Comparison of ENCODE assay signal across 27 cellular contexts in the genomic region with DNA sequence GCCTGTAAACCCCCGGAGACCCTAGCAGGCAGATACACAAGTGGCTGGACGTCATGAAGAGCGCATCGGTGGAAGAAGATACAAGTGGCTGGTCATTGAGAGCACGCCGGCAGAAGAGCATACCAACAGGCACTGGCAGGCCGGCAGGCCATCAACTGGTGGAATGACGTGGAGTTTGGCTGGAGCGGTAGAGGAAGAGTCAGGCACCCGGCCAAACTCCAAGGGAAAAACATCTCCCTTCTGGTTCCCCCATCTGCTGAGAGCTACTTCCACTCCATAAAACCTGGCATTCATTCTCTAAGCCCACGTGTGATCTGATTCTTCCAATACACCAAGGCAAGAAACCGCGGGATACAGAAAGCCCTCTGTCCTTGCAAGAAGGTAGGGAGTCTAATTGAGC.
"Had no signal": no experiment of that assay in that cellular context is flagged by ENCODE, and none has a peak within 500 bp of the region (broad histone marks: within the 10 kb centered on the region; RNA-seq: fewer than 3 reads in every experiment).

No MANE protein-coding gene starts in this region.

- H3K9me3 ChIP-seq: lower lobe of right lung, ovary, upper lobe of right lung, vagina had no signal

- H3K4me1 ChIP-seq: esophagus squamous epithelium, left ventricle myocardium inferior, lower lobe of right lung, right lobe of liver, suprapubic skin, transverse colon, upper lobe of right lung, vagina had no signal

- H3K4me3 ChIP-seq: esophagus squamous epithelium, left ventricle myocardium inferior, lower lobe of right lung, ovary, right lobe of liver, suprapubic skin, transverse colon, upper lobe of right lung, vagina had no signal

- ATAC-seq: effector memory CD8-positive, alpha-beta T cell; left colon; lower lobe of right lung; natural killer cell; right lobe of liver; stimulated activated naive CD8-positive, alpha-beta T cell treated with anti-CD3 and anti-CD28 coated beads, Interleukin-15, amount 100 ng/mL, for 72 hours; upper lobe of right lung had no signal

- FAIRE-seq: endometrium, small intestine had no signal

- DNase-seq: cortex of kidney; effector memory CD8-positive, alpha-beta T cell; erythroblast; esophagus squamous epithelium; foreskin melanocyte; hypothalamus; immature natural killer cell; islet precursor cell; kidney glomerular epithelial cell; left colon; left ventricle myocardium inferior; lower lobe of right lung; natural killer cell; occipital lobe; ovary; right lobe of liver; small intestine; stimulated activated CD4-positive, alpha-beta T cell treated with anti-CD3 and anti-CD28 coated beads, Interleukin-15, amount 100 ng/mL, for 24 hours; stimulated activated CD4-positive, alpha-beta T cell treated with anti-CD3 and anti-CD28 coated beads, Interleukin-4, amount 100 ng/mL, for 1 hour; stimulated activated CD8-positive, alpha-beta memory T cell treated with anti-CD3 and anti-CD28 coated beads, Interleukin-4, amount 100 ng/mL, for 48 hours; stimulated activated naive CD4-positive, alpha-beta T cell; stimulated activated naive CD8-positive, alpha-beta T cell treated with anti-CD3 and anti-CD28 coated beads, Interleukin-15, amount 100 ng/mL, for 72 hours; transverse colon; upper lobe of right lung had no signal

- H3K36me3 ChIP-seq: esophagus squamous epithelium, left ventricle myocardium inferior, lower lobe of right lung, ovary, right lobe of liver, suprapubic skin, transverse colon, upper lobe of right lung, vagina had no signal
